In the genomic region with DNA sequence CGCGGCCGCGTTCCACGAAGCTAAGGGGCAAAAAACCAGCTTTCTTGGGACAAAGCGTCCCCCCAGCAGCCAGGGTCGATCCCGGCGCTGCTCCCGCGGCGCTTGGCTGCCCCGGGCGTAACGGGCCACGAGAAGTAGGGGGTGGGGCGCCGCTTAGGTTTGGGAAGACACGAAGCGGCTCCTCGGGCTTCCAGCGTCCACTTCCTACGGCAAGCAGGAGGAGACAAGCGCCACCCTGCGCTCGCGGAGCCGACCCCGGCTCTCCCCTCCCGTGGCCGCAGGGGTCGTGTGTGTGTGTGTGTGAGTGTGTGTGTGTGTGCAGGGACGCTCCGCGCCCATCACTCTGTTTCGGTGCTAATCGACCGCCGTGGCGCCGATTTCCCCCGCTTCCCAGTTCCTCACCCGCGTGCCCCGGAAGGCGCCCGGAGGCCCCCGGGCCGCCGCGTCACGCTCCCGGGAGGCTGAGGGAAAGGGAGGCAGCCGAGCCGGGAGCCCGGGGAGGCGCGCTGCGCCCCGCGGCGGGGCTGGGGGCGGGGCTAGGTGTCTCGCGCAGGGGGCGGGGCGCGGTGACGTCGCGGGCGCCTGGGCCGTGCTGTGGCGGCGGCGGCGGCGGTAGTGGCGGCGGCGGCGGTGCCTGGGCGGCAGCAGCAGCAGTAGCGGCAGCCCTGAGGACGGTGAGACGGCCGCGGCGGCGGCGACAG, we compare ENCODE assay signal across 1 cellular context.
A peak's percentile ranks its signal among the peaks of the same experiment; 100 is the strongest.
TF ChIP-seq lines count a peak whose summit lies in the region.

ERC1 (plus strand) TSS at position 575 of the 701 bp plus-strand sequence. CDS start 36,681 bp downstream, outside the sequence.

TF ChIP-seq in K562, 482 proteins besides CTCF, POLR2A, EP300 and RAD21 (continued from another document):
- peak; percentile 24 for TF ChIP-seq PRDM10 (IDR thresholded peaks at IDR 0.05; ENCODE audit: partially characterized antibody)
- TF ChIP-seq KDM5B (IDR thresholded peaks at IDR 0.05; ENCODE audit: insufficient replicate concordance, low read depth, low read length), result peak; percentile 64
- TF ChIP-seq, protein P1, sequence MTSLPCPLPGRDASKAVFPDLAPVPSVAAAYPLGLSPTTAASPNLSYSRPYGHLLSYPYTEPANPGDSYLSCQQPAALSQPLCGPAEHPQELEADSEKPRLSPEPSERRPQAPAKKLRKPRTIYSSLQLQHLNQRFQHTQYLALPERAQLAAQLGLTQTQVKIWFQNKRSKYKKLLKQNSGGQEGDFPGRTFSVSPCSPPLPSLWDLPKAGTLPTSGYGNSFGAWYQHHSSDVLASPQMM (CRISPR knock-in tag; IDR thresholded peaks at IDR 0.05), result no peak
- no peak for TF ChIP-seq NCOA4 (IDR thresholded peaks at IDR 0.05; ENCODE audit: partially characterized antibody)
- TF ChIP-seq USF2 (CRISPR knock-in tag; IDR thresholded peaks at IDR 0.05), result no peak
- TF ChIP-seq HCFC1 (IDR thresholded peaks at IDR 0.05; ENCODE audit: low read depth, low read length), result no peak
- no peak for TF ChIP-seq CAMTA2 (CRISPR knock-in tag; conservative IDR thresholded peaks at IDR 0.05)
- TF ChIP-seq CHD4 (IDR thresholded peaks at IDR 0.05; ENCODE audit: insufficient read depth, insufficient replicate concordance, low read depth, low read length, poor library complexity, severe bottlenecking), result no peak
- peak; percentile 14; the same call in 1 of the 2 replicates for TF ChIP-seq FOXM1 (IDR thresholded peaks at IDR 0.05; ENCODE audit: low read depth)
- no peak for TF ChIP-seq FOXM1 (CRISPR knock-in tag; IDR thresholded peaks at IDR 0.05; ENCODE audit: low read depth)
- no peak for TF ChIP-seq ZNF3 (CRISPR knock-in tag; IDR thresholded peaks at IDR 0.05)
- TF ChIP-seq, protein P2, sequence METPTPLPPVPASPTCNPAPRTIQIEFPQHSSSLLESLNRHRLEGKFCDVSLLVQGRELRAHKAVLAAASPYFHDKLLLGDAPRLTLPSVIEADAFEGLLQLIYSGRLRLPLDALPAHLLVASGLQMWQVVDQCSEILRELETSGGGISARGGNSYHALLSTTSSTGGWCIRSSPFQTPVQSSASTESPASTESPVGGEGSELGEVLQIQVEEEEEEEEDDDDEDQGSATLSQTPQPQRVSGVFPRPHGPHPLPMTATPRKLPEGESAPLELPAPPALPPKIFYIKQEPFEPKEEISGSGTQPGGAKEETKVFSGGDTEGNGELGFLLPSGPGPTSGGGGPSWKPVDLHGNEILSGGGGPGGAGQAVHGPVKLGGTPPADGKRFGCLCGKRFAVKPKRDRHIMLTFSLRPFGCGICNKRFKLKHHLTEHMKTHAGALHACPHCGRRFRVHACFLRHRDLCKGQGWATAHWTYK (CRISPR knock-in tag; IDR thresholded peaks at IDR 0.05), result peak; percentile 66; the same call in 1 of the 2 replicates
- TF ChIP-seq PTBP1 (IDR thresholded peaks at IDR 0.05; ENCODE audit: low read depth, low read length), result no peak
- TF ChIP-seq ZKSCAN8 (CRISPR knock-in tag; IDR thresholded peaks at IDR 0.05), result no peak
- no peak for TF ChIP-seq ZNF324 (CRISPR knock-in tag; IDR thresholded peaks at IDR 0.05)
- no peak for TF ChIP-seq FOS (IDR thresholded peaks at IDR 0.05; ENCODE audit: extremely low read depth, insufficient read length)
- TF ChIP-seq TCF7L2 (IDR thresholded peaks at IDR 0.05; ENCODE audit: low read depth, low read length), result no peak
- TF ChIP-seq RCOR1 (IDR thresholded peaks at IDR 0.05; ENCODE audit: borderline replicate concordance in 1 of 2, low read depth in 2 of 2, low read length in 2 of 2), result no peak
- no peak for TF ChIP-seq MTF1 (CRISPR knock-in tag; IDR thresholded peaks at IDR 0.05; ENCODE audit: borderline replicate concordance)
- TF ChIP-seq SMARCA4 (IDR thresholded peaks at IDR 0.05), result 0 out of 2 replicates have a peak, but pooled peaks have one; percentile 12
- TF ChIP-seq MYC (IDR thresholded peaks at IDR 0.05; ENCODE audit: low read depth, low read length), result peak; percentile 64
- TF ChIP-seq MYC (CRISPR knock-in tag; IDR thresholded peaks at IDR 0.05; ENCODE audit: borderline replicate concordance, low read depth), result no peak
- TF ChIP-seq ZNF785 (CRISPR knock-in tag; IDR thresholded peaks at IDR 0.05), result no peak
- no peak for TF ChIP-seq IRF2 (CRISPR knock-in tag; IDR thresholded peaks at IDR 0.05)
- no peak for TF ChIP-seq NFYB (IDR thresholded peaks at IDR 0.05; ENCODE audit: extremely low read depth, insufficient read length)
- TF ChIP-seq NFATC3 (IDR thresholded peaks at IDR 0.05), result no peak
- no peak for TF ChIP-seq RBM17 (IDR thresholded peaks at IDR 0.05; ENCODE audit: borderline replicate concordance, low read depth, low read length)
- no peak for TF ChIP-seq EGR1 (conservative IDR thresholded peaks at IDR 0.05)
